ENCODE assay signal across 10 cellular contexts in genomic region chr10:69349542-69349888, GRCh38.
DNase-seq lines count a peak whose midpoint lies in the region; ATAC-seq, FAIRE-seq and TF ChIP-seq lines count a peak whose summit lies in the region.
"Had no signal": no experiment of that assay in that cellular context is flagged by ENCODE, and none has a peak within 500 bp of the region (broad histone marks: within the 10 kb centered on the region; RNA-seq: fewer than 3 reads in every experiment).

No MANE protein-coding gene starts in this region.

- H3K4me1 ChIP-seq in ACC112 (ENCODE audit: control insufficient read depth, insufficient read depth, low read length, unreplicated experiment) (peaks cover 62% of the 10 kb centered on the region), GM23338 (ENCODE audit: insufficient read depth) (peaks cover 61% of the 10 kb centered on the region), astrocyte (ENCODE audit: insufficient read depth, low read length) (peaks cover 47% of the 10 kb centered on the region)
- H3K4me1 ChIP-seq in naive thymus-derived CD4-positive, alpha-beta T cell (ENCODE audit: control insufficient read depth in 2 of 2, insufficient read depth in 2 of 2, low read length in 2 of 2), result peaks cover 34 to 70% of the 10 kb centered on the region in 2 donors

- no peaks in the 10 kb centered on the region; the same call in 1 of the 2 replicates for H3F3A ChIP-seq in GM23338 (replicated peaks; ENCODE audit: low read depth)

- H3K4me3 ChIP-seq in ACC112 (ENCODE audit: low read depth, low read length) (no peak overlapping the region), GM23338 (no peak overlapping the region), astrocyte (ENCODE audit: insufficient read depth, low read depth, low read length) (no peak overlapping the region)
- peak overlapping the region; percentile 1 for H3K4me3 ChIP-seq in naive thymus-derived CD4-positive, alpha-beta T cell (ENCODE audit: low read length)

- H3K79me2 ChIP-seq in ACC112 (ENCODE audit: control insufficient read depth, insufficient read depth, low read length, unreplicated experiment), result peaks cover 65% of the 10 kb centered on the region
- H3K79me2 ChIP-seq in GM23338 (replicated peaks; ENCODE audit: insufficient read depth), result peaks cover 97% of the 10 kb centered on the region
- H3K79me2 ChIP-seq in astrocyte (ENCODE audit: insufficient read depth, low read length), result peaks cover 35% of the 10 kb centered on the region

- H3K36me3 ChIP-seq in ACC112 (ENCODE audit: insufficient read depth, low read length), result peaks cover 3% of the 10 kb centered on the region; the same call in 1 of the 2 replicates
- peaks cover 7% of the 10 kb centered on the region; the same call in 1 of the 2 replicates for H3K36me3 ChIP-seq in GM23338 (ENCODE audit: insufficient read depth)
- no peaks in the 10 kb centered on the region for H3K36me3 ChIP-seq in astrocyte (ENCODE audit: insufficient read depth, low read length)
- H3K36me3 ChIP-seq in naive thymus-derived CD4-positive, alpha-beta T cell (ENCODE audit: control insufficient read depth in 2 of 3, insufficient read depth in 3 of 3, low read length in 3 of 3), result peaks cover 0 to 6% (median 5%) of the 10 kb centered on the region in 3 experiments

- POLR2A ChIA-PET in naive thymus-derived CD4-positive, alpha-beta T cell (lab: Charles Lee), result interaction anchor here (0.6 to 3.5 kb wide), 6 partner anchors 10 to 91 kb away, joined by 3 to 27 read pairs (median 5); no protein-coding TSS in a partner anchor

- FAIRE-seq in astrocyte (lab: Jason Lieb, UNC), result no peak

- no peaks in the 10 kb centered on the region for H3K27me3 ChIP-seq in ACC112 (ENCODE audit: insufficient read depth, low read length)
- H3K27me3 ChIP-seq in GM23338 (ENCODE audit: insufficient read depth), result no peaks in the 10 kb centered on the region
- H3K27me3 ChIP-seq in astrocyte (ENCODE audit: insufficient read depth, low read length), result no peaks in the 10 kb centered on the region
- H3K27me3 ChIP-seq in naive thymus-derived CD4-positive, alpha-beta T cell (ENCODE audit: control insufficient read depth in 2 of 2, insufficient read depth in 2 of 2, low read length in 2 of 2), result no peaks in the 10 kb centered on the region

- intact Hi-C loops in naive thymus-derived CD4-positive, alpha-beta T cell (cut with micrococcal nuclease), result loop anchor here in 1 of 2 donors (1.0 to 2.0 kb wide), 2 partner anchors 10 to 15 kb away; no protein-coding TSS in a partner anchor

- peak overlapping the region; percentile 65; the same call in 1 of the 2 replicates for H3K27ac Mint-ChIP-seq in GM23338
- H3K27ac Mint-ChIP-seq in astrocyte (ENCODE audit: unreplicated experiment), result no peak overlapping the region
- H3K27ac Mint-ChIP-seq in naive thymus-derived CD4-positive, alpha-beta T cell, result peak overlapping the region; percentile 55 to 98 (median 92)

- in situ Hi-C loops in G401 (cut with HindIII; ENCODE audit: low sequenced_read_pairs), result no loop called here

- H3K9ac ChIP-seq in astrocyte (ENCODE audit: low read length), result peak overlapping the region; percentile 52

- no peaks in the 10 kb centered on the region for H3K9me3 ChIP-seq in astrocyte (ENCODE audit: insufficient read depth, low read depth, low read length)
- no peaks in the 10 kb centered on the region for H3K9me3 ChIP-seq in naive thymus-derived CD4-positive, alpha-beta T cell (ENCODE audit: control insufficient read depth in 2 of 3, low read length in 3 of 3)

- CTCF ChIA-PET in naive thymus-derived CD4-positive, alpha-beta T cell (lab: Charles Lee), result no interaction called here

- TF ChIP-seq CTCF in GM23338 (conservative IDR thresholded peaks at IDR 0.05; ENCODE audit: low read depth in 2 of 2) (no peak), astrocyte (IDR thresholded peaks at IDR 0.05; ENCODE audit: insufficient read depth, low read depth, low read length) (no peak)

- DNase-seq in GM23338 (ENCODE audit: low spot score) (no peak), astrocyte (ENCODE audit: low read depth) (no peak), EL (no peak), G401 (ENCODE audit: low spot score) (no peak), dermis blood vessel endothelial cell (no peak)
- DNase-seq in naive thymus-derived CD4-positive, alpha-beta T cell, result no peak
- DNase-seq: Caco-2, WERI-Rb-1 had no signal

- H3K4me3 Mint-ChIP-seq in GM23338 (no peak overlapping the region), astrocyte (ENCODE audit: unreplicated experiment) (no peak overlapping the region)
- H3K4me3 Mint-ChIP-seq in naive thymus-derived CD4-positive, alpha-beta T cell, result peak overlapping the region in 7 of 10 donors; percentile 68 to 85 (median 73)

- H3K36me3 Mint-ChIP-seq in GM23338 (ENCODE audit: low read depth) (peaks cover 54% of the 10 kb centered on the region), astrocyte (ENCODE audit: low read depth, unreplicated experiment) (peaks cover 26% of the 10 kb centered on the region)
- peaks cover 0 to 46% (median 12%) of the 10 kb centered on the region in 5 donors for H3K36me3 Mint-ChIP-seq in naive thymus-derived CD4-positive, alpha-beta T cell

- H3K27ac ChIP-seq in ACC112 (ENCODE audit: low read depth, low read length), result peak overlapping the region; percentile 93
- H3K27ac ChIP-seq in GM23338 (ENCODE audit: low read depth), result peak overlapping the region; percentile 88; the same call in 1 of the 2 replicates
- H3K27ac ChIP-seq in astrocyte (ENCODE audit: low read depth, low read length), result peak overlapping the region; percentile 83
- H3K27ac ChIP-seq in naive thymus-derived CD4-positive, alpha-beta T cell (ENCODE audit: low read depth, low read length), result peak overlapping the region; percentile 56
- H3K27ac ChIP-seq: WERI-Rb-1 had no signal

- H3K4me2 ChIP-seq in GM23338 (no peak overlapping the region), astrocyte (ENCODE audit: low read length) (peak overlapping the region; percentile 51)

- H3K9me2 ChIP-seq in GM23338 (ENCODE audit: insufficient read depth), result no peaks in the 10 kb centered on the region

- ATAC-seq in GM23338, result no peak
- ATAC-seq in naive thymus-derived CD4-positive, alpha-beta T cell, result no peak
- ATAC-seq in GM18858 (IDR thresholded peaks at IDR 0.05; ENCODE audit: unreplicated experiment), result no peak

- H4K20me1 ChIP-seq in GM23338 (replicated peaks; ENCODE audit: insufficient read depth) (no peaks in the 10 kb centered on the region), astrocyte (ENCODE audit: insufficient read depth, low read length) (peaks cover 12% of the 10 kb centered on the region)

- H3K9me3 Mint-ChIP-seq in GM23338 (no peaks in the 10 kb centered on the region), astrocyte (ENCODE audit: unreplicated experiment) (no peaks in the 10 kb centered on the region)
- peaks cover 0 to 8% (median 0%) of the 10 kb centered on the region in 11 donors for H3K9me3 Mint-ChIP-seq in naive thymus-derived CD4-positive, alpha-beta T cell

- no peak overlapping the region for H2AFZ ChIP-seq in ACC112 (ENCODE audit: low read length, unreplicated experiment)
- H2AFZ ChIP-seq in GM23338, result no peak overlapping the region
- H2AFZ ChIP-seq in astrocyte (ENCODE audit: low read depth, low read length), result no peak overlapping the region

- H3K27me3 Mint-ChIP-seq in GM23338 (ENCODE audit: insufficient read depth, low read depth, poor library complexity) (peaks cover 19% of the 10 kb centered on the region), astrocyte (ENCODE audit: low read depth, unreplicated experiment) (no peaks in the 10 kb centered on the region)
- no peaks in the 10 kb centered on the region for H3K27me3 Mint-ChIP-seq in naive thymus-derived CD4-positive, alpha-beta T cell

- peaks cover 53% of the 10 kb centered on the region for H3K4me1 Mint-ChIP-seq in GM23338
- peaks cover 29% of the 10 kb centered on the region for H3K4me1 Mint-ChIP-seq in astrocyte (ENCODE audit: low read depth, unreplicated experiment)
- H3K4me1 Mint-ChIP-seq in naive thymus-derived CD4-positive, alpha-beta T cell, result peaks cover 57 to 92% (median 78%) of the 10 kb centered on the region in 7 donors

TF ChIP-seq in GM23338, 12 proteins besides CTCF, POLR2A, EP300 and RAD21 (continues in another document):
- TF ChIP-seq POLR2AphosphoS5 (IDR thresholded peaks at IDR 0.05; ENCODE audit: low read depth), result no peak
- TF ChIP-seq JUNB (IDR thresholded peaks at IDR 0.05; ENCODE audit: unreplicated experiment), result no peak
- TF ChIP-seq EZH2phosphoT487 (IDR thresholded peaks at IDR 0.05; ENCODE audit: unreplicated experiment), result no peak
- TF ChIP-seq ETS1 (IDR thresholded peaks at IDR 0.05), result no peak
- no peak for TF ChIP-seq NANOG (IDR thresholded peaks at IDR 0.05; ENCODE audit: borderline replicate concordance)

Comparison
In these comparisons a context has a peak if more than half of its experiments do, and no peak if none do; other contexts are left out.
1. H3K4me3 Mint-ChIP-seq: peak in naive thymus-derived CD4-positive, alpha-beta T cell (7 of 10); none in GM23338 (single experiment) and astrocyte (single experiment).
2. Peak in every context shown above with its lines, with median percentiles within 50 percentile points of each other: H3K27ac ChIP-seq.